ENCODE assay signal across 24 cellular contexts in genomic region chr13:111284579-111284978, GRCh38. TPM values are rescaled to one million over a fixed set of nuclear protein-coding genes. Genes with fewer than 3 reads are reported as not detected.
"Had no signal": no experiment of that assay in that cellular context is flagged by ENCODE, and none has a peak within 500 bp of the region (broad histone marks: within the 10 kb centered on the region; RNA-seq: fewer than 3 reads in every experiment).

No MANE protein-coding gene starts in this region.

- H3K9me3 ChIP-seq: heart left ventricle, left lung, lower lobe of right lung, pancreas, right lobe of liver, stomach, upper lobe of left lung, uterus had no signal

- H3K27ac ChIP-seq: heart left ventricle, left lung, lower lobe of right lung, pancreas, right lobe of liver, upper lobe of left lung, uterus had no signal

- ATAC-seq: heart left ventricle, left lung, lower lobe of right lung, natural killer cell, right lobe of liver had no signal

- H3K4me1 Mint-ChIP-seq: natural killer cell, neural crest cell had no signal

- H3K4me1 ChIP-seq: left lung, uterus had no signal

- H3K4me3 ChIP-seq: heart left ventricle, left lung, lower lobe of right lung, pancreas, right lobe of liver, stomach, upper lobe of left lung, uterus had no signal

- H3K27me3 Mint-ChIP-seq: dendritic cell treated with granulocyte-macrophage colony-stimulating factor and Interleukin-4, amounts not matched to agents 40 ng/mL and 50 ng/mL, for 4 days; memory B cell; progenitor cell of endocrine pancreas had no signal

- H3K27me3 ChIP-seq: heart left ventricle, left lung, pancreas, right lobe of liver, stomach, upper lobe of left lung, uterus had no signal

- DNase-seq: caudate nucleus; erythroblast; foreskin melanocyte; heart left ventricle; hippocampal formation; left lung; lower lobe of right lung; natural killer cell; nucleus accumbens; right lobe of liver; stimulated activated CD4-positive, alpha-beta T cell treated with anti-CD3 and anti-CD28 coated beads, Interleukin-2, amount 100 ng/mL, for 24 hours; stimulated activated naive CD4-positive, alpha-beta T cell; stomach; upper lobe of left lung; uterus had no signal

- H3K36me3 ChIP-seq: uterus had no signal

- H3K9me3 Mint-ChIP-seq: dendritic cell treated with granulocyte-macrophage colony-stimulating factor and Interleukin-4, amounts not matched to agents 40 ng/mL and 50 ng/mL, for 4 days; memory B cell; mesothelial cell of epicardium; natural killer cell; neural crest cell had no signal

- H3K27ac Mint-ChIP-seq: dendritic cell treated with granulocyte-macrophage colony-stimulating factor and Interleukin-4, amounts not matched to agents 40 ng/mL and 50 ng/mL, for 4 days; memory B cell; mesothelial cell of epicardium; natural killer cell; progenitor cell of endocrine pancreas had no signal

- H3K4me3 Mint-ChIP-seq: dendritic cell treated with granulocyte-macrophage colony-stimulating factor and Interleukin-4, amounts not matched to agents 40 ng/mL and 50 ng/mL, for 4 days; memory B cell; mesothelial cell of epicardium; natural killer cell; neural crest cell had no signal

RNA-seq across cellular contexts. Expression of gene TEX29, which starts 35.9 kb away (rescaled TPM):
- total RNA-seq: endothelial cell of umbilical vein, myocyte, natural killer cell, neural crest cell, renal cortical epithelial cell, stomach had no signal
